ENCODE assay signal across 8 cellular contexts in the genomic region with DNA sequence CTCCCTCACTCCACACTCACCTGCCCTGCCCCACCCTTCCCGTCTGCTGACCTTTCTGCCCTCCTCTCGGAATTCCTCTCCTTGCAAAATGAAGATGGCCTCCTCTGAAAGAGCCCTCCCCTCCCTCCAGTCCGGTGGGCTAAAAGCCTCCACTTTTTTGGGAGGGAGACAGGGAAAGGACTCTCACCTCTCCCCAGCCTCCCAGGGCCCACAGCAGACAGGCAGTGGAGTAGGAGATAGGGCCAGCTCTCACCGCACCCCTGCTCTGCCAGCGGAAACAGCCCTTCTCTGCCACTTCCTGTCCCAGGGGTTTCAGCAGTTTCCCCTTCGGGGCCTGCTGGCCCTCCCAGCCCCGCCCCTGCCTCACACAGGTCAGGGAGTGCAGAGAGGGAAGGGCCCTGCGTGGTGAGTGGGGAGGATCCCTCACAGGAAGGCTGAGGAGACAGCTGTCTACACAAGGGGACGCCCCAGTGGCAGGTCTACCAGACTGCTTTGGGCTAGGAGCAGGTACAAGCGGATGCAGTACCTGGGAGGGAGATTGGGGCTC. TPM values are rescaled to one million over a fixed set of nuclear protein-coding genes. Genes with fewer than 3 reads are reported as not detected.
DNase-seq lines count a peak whose midpoint lies in the region; ATAC-seq and TF ChIP-seq lines count a peak whose summit lies in the region.

No MANE protein-coding gene starts in this region.

- peak overlapping the region; percentile 16 to 43 for H3K9ac ChIP-seq in colonic mucosa (ENCODE audit: low read depth in 2 of 2, low read length in 2 of 2)

- H3K27me3 ChIP-seq in CD4-positive, alpha-beta memory T cell (ENCODE audit: insufficient read depth, low read length) = no peaks in the 10 kb centered on the region
- no peaks in the 10 kb centered on the region for H3K27me3 ChIP-seq in colonic mucosa

- peak overlapping the region; percentile 69 for H3K27ac ChIP-seq in CD4-positive, alpha-beta memory T cell (ENCODE audit: low read depth, low read length)
- peak overlapping the region; percentile 56 for H3K27ac ChIP-seq in colonic mucosa

- H3K36me3 Mint-ChIP-seq in CD4-positive, alpha-beta memory T cell = peaks cover 0 to 4% of the 10 kb centered on the region in 2 donors

- no peak for TF ChIP-seq CTCF in colonic mucosa (IDR thresholded peaks at IDR 0.05)

- ATAC-seq in GM19438 (IDR thresholded peaks at IDR 0.05; ENCODE audit: low read depth, unreplicated experiment) (peak; percentile 98), HG03469 (IDR thresholded peaks at IDR 0.05; ENCODE audit: unreplicated experiment) (peak; percentile 96)

- POLR2A ChIA-PET in CD4-positive, alpha-beta memory T cell (lab: Charles Lee; ENCODE audit: partially characterized antibody) = interaction anchor here (0.7 to 1.7 kb wide), 11 partner anchors 8 to 487 kb away, joined by 3 to 12 read pairs (median 4); partner anchors contain the start of genes AIFM1, ELF4 and RAB33A

- peaks cover 79% of the 10 kb centered on the region for H3K4me1 ChIP-seq in CD4-positive, alpha-beta memory T cell (ENCODE audit: insufficient read depth, low read length)
- no peaks in the 10 kb centered on the region for H3K4me1 ChIP-seq in colonic mucosa

- peak overlapping the region in 1 of 2 donors; percentile 49 for H3K4me3 ChIP-seq in CD4-positive, alpha-beta memory T cell (ENCODE audit: low read length in 2 of 2)
- no peak overlapping the region for H3K4me3 ChIP-seq in colonic mucosa

- CTCF ChIA-PET in CD4-positive, alpha-beta memory T cell (lab: Charles Lee; ENCODE audit: partially characterized antibody) = interaction anchor here (1.0 to 9.4 kb wide), 3 partner anchors 10 to 28 kb away, joined by 4 to 118 read pairs (median 7); no protein-coding TSS in a partner anchor

- no peaks in the 10 kb centered on the region for H3K27me3 Mint-ChIP-seq in CD4-positive, alpha-beta memory T cell

- peak overlapping the region; percentile 87 to 96 (median 90) for H3K4me3 Mint-ChIP-seq in CD4-positive, alpha-beta memory T cell

- peak overlapping the region; percentile 93 to 99 (median 96) for H3K27ac Mint-ChIP-seq in CD4-positive, alpha-beta memory T cell

- H3K4me1 Mint-ChIP-seq in CD4-positive, alpha-beta memory T cell = peaks cover 33 to 82% (median 59%) of the 10 kb centered on the region in 4 donors

- intact Hi-C loops in CD4-positive, alpha-beta memory T cell (cut with micrococcal nuclease) = loop anchor here (1.0 kb wide), 3 partner anchors 10 to 28 kb away; no protein-coding TSS in a partner anchor
- intact Hi-C loops in colonic mucosa (cut with DNase I) = no loop called here

- no peaks in the 10 kb centered on the region for H3K36me3 ChIP-seq in CD4-positive, alpha-beta memory T cell (ENCODE audit: insufficient read depth, low read length)
- no peaks in the 10 kb centered on the region for H3K36me3 ChIP-seq in colonic mucosa

- no peaks in the 10 kb centered on the region for H3K9me3 ChIP-seq in CD4-positive, alpha-beta memory T cell (ENCODE audit: control insufficient read depth in 1 of 2, low read length in 2 of 2)
- H3K9me3 ChIP-seq in colonic mucosa = no peaks in the 10 kb centered on the region

- H3K9me3 Mint-ChIP-seq in CD4-positive, alpha-beta memory T cell = no peaks in the 10 kb centered on the region

- peak; percentile 85 to 96 (median 91) for DNase-seq in CD4-positive, alpha-beta memory T cell
- peak; percentile 88 for DNase-seq in UCSD-AML1 (lab: John Stamatoyannopoulos, UW; ENCODE audit: unreplicated experiment)
- peak; percentile 75 for DNase-seq in colonic mucosa
- peak; percentile 48 to 77 for DNase-seq in stimulated activated CD4-positive, alpha-beta T cell treated with anti-CD3 and anti-CD28 coated beads, Interleukin-12 subunit alpha, Interleukin-12 subunit beta, amount 100 ng/mL, for 24 hours (ENCODE audit: low read depth in 2 of 2)
- DNase-seq in LoVo (ENCODE audit: low spot score) = no peak
- no peak for DNase-seq in NCI-H2196 (lab: John Stamatoyannopoulos, UW; ENCODE audit: unreplicated experiment)

RNA-seq across cellular contexts. Expression of gene ELF4, which starts 18.2 kb away (rescaled TPM):
- 10 to 100 TPM; 29.8 to 31.3 TPM for total RNA-seq in CD4-positive, alpha-beta memory T cell
- polyA plus RNA-seq in CD4-positive, alpha-beta memory T cell = 10 to 100 TPM in 1 of 2 donors, 1 to 10 TPM in 1; 7.4 to 18.6 TPM
- 10 to 100 TPM; 30.6 to 42.4 TPM for total RNA-seq in colonic mucosa

Comparison
In these comparisons a context has a peak if more than half of its experiments do, and no peak if none do; other contexts are left out.
1. DNase-seq: peak in CD4-positive, alpha-beta memory T cell (5 of 5), UCSD-AML1 (single experiment), colonic mucosa (single experiment) and stimulated activated CD4-positive, alpha-beta T cell treated with anti-CD3 and anti-CD28 coated beads, Interleukin-12 subunit alpha, Interleukin-12 subunit beta, amount 100 ng/mL, for 24 hours (2 of 2); none in LoVo (single experiment) and NCI-H2196 (single experiment).